9 cellular contexts compared by ENCODE assay signal in genomic region chr2:159091381-159091780, GRCh38.
DNase-seq lines count a peak whose midpoint lies in the region; ATAC-seq, FAIRE-seq and TF ChIP-seq lines count a peak whose summit lies in the region.
"Had no signal": no experiment of that assay in that cellular context is flagged by ENCODE, and none has a peak within 500 bp of the region (broad histone marks: within the 10 kb centered on the region; RNA-seq: fewer than 3 reads in every experiment).

No MANE protein-coding gene starts in this region.

- H3K4me2 ChIP-seq in parathyroid adenoma (ENCODE audit: low read length): no peak overlapping the region

- FAIRE-seq in RCC 7860 (lab: Jason Lieb, UNC): no peak

- H3K4me3 ChIP-seq in esophagus (ENCODE audit: low read depth in 1 of 2, low read length in 2 of 2) (no peak overlapping the region), parathyroid adenoma (ENCODE audit: low read depth, low read length) (no peak overlapping the region)

- H3K4me1 ChIP-seq in esophagus (ENCODE audit: control insufficient read depth in 2 of 2, insufficient read depth in 2 of 2, low read length in 1 of 2): peaks cover 2 to 20% of the 10 kb centered on the region in 2 donors
- H3K4me1 ChIP-seq in parathyroid adenoma: no peaks in the 10 kb centered on the region

- ATAC-seq in CD4-positive, alpha-beta T cell (ENCODE audit: poor library complexity): no peak
- ATAC-seq in GM21786 (IDR thresholded peaks at IDR 0.05; ENCODE audit: unreplicated experiment) (no peak), GM21825 (IDR thresholded peaks at IDR 0.05; ENCODE audit: unreplicated experiment) (no peak)

- H3K9ac ChIP-seq in parathyroid adenoma: no peak overlapping the region

- peaks cover 45% of the 10 kb centered on the region for H3K4me1 Mint-ChIP-seq in CD4-positive, alpha-beta T cell (ENCODE audit: low read depth)

- no peaks in the 10 kb centered on the region for H3K36me3 ChIP-seq in esophagus (ENCODE audit: control insufficient read depth in 2 of 2, insufficient read depth in 2 of 2, low read length in 1 of 2)
- no peaks in the 10 kb centered on the region for H3K36me3 ChIP-seq in parathyroid adenoma (ENCODE audit: control insufficient read depth, insufficient read depth, low read length)

- intact Hi-C loops in CD4-positive, alpha-beta T cell (cut with DNase I, micrococcal nuclease): no loop called here

- 12 to 15% methylated on average over 2 of the region's 2 CpGs for WGBS in esophagus, 2 donors

- no peak overlapping the region for H2AFZ ChIP-seq in parathyroid adenoma

- CTCF ChIA-PET in CD4-positive, alpha-beta T cell (lab: Charles Lee): interaction anchor here (0.7 kb wide), 1 partner anchor 242 kb away, joined by 3 read pairs; no protein-coding TSS in a partner anchor

- no peak for TF ChIP-seq CTCF in CD4-positive, alpha-beta T cell (IDR thresholded peaks at IDR 0.05)
- TF ChIP-seq CTCF in parathyroid adenoma (IDR thresholded peaks at IDR 0.05): no peak

- peak overlapping the region; percentile 28 for H3K4me3 Mint-ChIP-seq in CD4-positive, alpha-beta T cell

- no peaks in the 10 kb centered on the region for H3K27me3 Mint-ChIP-seq in CD4-positive, alpha-beta T cell

- H3K9me3 ChIP-seq in CD4-positive, alpha-beta T cell (ENCODE audit: control insufficient read depth, low read length): peaks cover 5% of the 10 kb centered on the region
- H3K9me3 ChIP-seq in esophagus (ENCODE audit: control insufficient read depth in 2 of 2, insufficient read depth in 1 of 2, low read depth in 1 of 2, low read length in 1 of 2): peaks cover 0 to under 1% of the 10 kb centered on the region in 2 donors
- no peaks in the 10 kb centered on the region for H3K9me3 ChIP-seq in parathyroid adenoma (ENCODE audit: control insufficient read depth, low read length)

- H3K36me3 Mint-ChIP-seq in CD4-positive, alpha-beta T cell (ENCODE audit: low read depth): no peaks in the 10 kb centered on the region

- H3K27ac ChIP-seq in CD4-positive, alpha-beta T cell (ENCODE audit: low read depth, low read length): no peak overlapping the region
- peak overlapping the region; percentile 18 to 93 for H3K27ac ChIP-seq in esophagus (ENCODE audit: low read depth in 2 of 2, low read length in 1 of 2)
- peak overlapping the region; percentile 1 for H3K27ac ChIP-seq in parathyroid adenoma

- H3K27ac Mint-ChIP-seq in CD4-positive, alpha-beta T cell: peak overlapping the region; percentile 75

- DNase-seq in CD4-positive, alpha-beta T cell: no peak
- DNase-seq in RCC 7860 (ENCODE audit: low spot score) (peak; percentile 13), NCI-H1105 (lab: John Stamatoyannopoulos, UW) (no peak), islet precursor cell (no peak)
- DNase-seq: NCI-H1105 treated with DMSO at 0.1 percent for 48 hours had no signal

- H3K9me3 Mint-ChIP-seq in CD4-positive, alpha-beta T cell: peaks cover 6% of the 10 kb centered on the region

- H3K79me2 ChIP-seq in parathyroid adenoma: peaks cover 1% of the 10 kb centered on the region

- no peaks in the 10 kb centered on the region for H3K27me3 ChIP-seq in CD4-positive, alpha-beta T cell (ENCODE audit: control insufficient read depth, insufficient read depth, low read length)
- no peaks in the 10 kb centered on the region for H3K27me3 ChIP-seq in esophagus (ENCODE audit: control insufficient read depth in 1 of 2, insufficient read depth in 2 of 2, low read length in 2 of 2)
- H3K27me3 ChIP-seq in parathyroid adenoma (ENCODE audit: control insufficient read depth, insufficient read depth, low read length): no peaks in the 10 kb centered on the region

- POLR2A ChIA-PET in CD4-positive, alpha-beta T cell (lab: Charles Lee): interaction anchor here (1.0 to 1.2 kb wide), 4 partner anchors 26 to 118 kb away, joined by 3 to 5 read pairs (median 3); no protein-coding TSS in a partner anchor
